Comparison of ENCODE assay signal across 25 cellular contexts in genomic region chr19:54047626-54048025, GRCh38. TPM values are rescaled to one million over a fixed set of nuclear protein-coding genes. Genes with fewer than 3 reads are reported as not detected.
DNase-seq lines count a peak whose midpoint lies in the region; ATAC-seq, FAIRE-seq and TF ChIP-seq lines count a peak whose summit lies in the region.
"Had no signal": no experiment of that assay in that cellular context is flagged by ENCODE, and none has a peak within 500 bp of the region (broad histone marks: within the 10 kb centered on the region; RNA-seq: fewer than 3 reads in every experiment).

No MANE protein-coding gene starts in this region.

- H3K4me2 ChIP-seq in H1 (ENCODE audit: insufficient read depth in 1 of 2, low read depth in 2 of 2, low read length in 2 of 2): no peak overlapping the region

- H2BK20ac ChIP-seq in H1 (ENCODE audit: low read length): no peak overlapping the region

- no peak for TF ChIP-seq RAD21 in H1 (IDR thresholded peaks at IDR 0.05 in 1 of 2, conservative IDR thresholded peaks at IDR 0.05 in 1 of 2; ENCODE audit: low read depth in 2 of 2, low read length in 2 of 2)

- H3K9me3 ChIP-seq in H1 (ENCODE audit: insufficient read depth in 2 of 2, low read depth in 1 of 2, low read length in 1 of 2) (no peaks in the 10 kb centered on the region), upper lobe of right lung (no peaks in the 10 kb centered on the region)
- H3K9me3 ChIP-seq: BE2C, HAP-1, Peyer's patch had no signal

- POLR2A ChIA-PET in H1 (lab: Charles Lee; ENCODE audit: partially characterized antibody): interaction anchor here (0.6 to 0.7 kb wide), 2 partner anchors 9 to 54 kb away, joined by 3 read pairs; no protein-coding TSS in a partner anchor

- H2BK15ac ChIP-seq in H1 (ENCODE audit: low read length): no peak overlapping the region

- H2AFZ ChIP-seq in H1 (ENCODE audit: low read length): no peak overlapping the region

- H3K4me1 ChIP-seq in H1 (replicated peaks in 1 of 4; ENCODE audit: control insufficient read depth in 3 of 4, insufficient read depth in 4 of 4, low read length in 3 of 4): no peaks in the 10 kb centered on the region
- no peaks in the 10 kb centered on the region for H3K4me1 ChIP-seq in upper lobe of right lung
- H3K4me1 ChIP-seq: BE2C, HAP-1, Peyer's patch had no signal

- no peak overlapping the region for H3K14ac ChIP-seq in H1 (ENCODE audit: insufficient read length)

- no peak overlapping the region for H2AK5ac ChIP-seq in H1 (ENCODE audit: low read depth, low read length)

- WGBS in H1 (ENCODE audit: extremely low coverage in 1 of 2, insufficient coverage in 1 of 2, insufficient read length in 1 of 2, insufficient replicate concordance in 2 of 2, low coverage in 1 of 2, low lambda C conversion rate in 2 of 2, missing lambda C conversion rate in 1 of 2), 2 experiments: 93% methylated on average over 4 of the region's 4 CpGs; no CpG with 5 or more reads in 1 of the 2 experiments

- no peak overlapping the region for H3K18ac ChIP-seq in H1 (ENCODE audit: extremely low read depth, low read length)

- no peak for TF ChIP-seq POLR2A in H1 (IDR thresholded peaks at IDR 0.05; ENCODE audit: control extremely low read depth in 1 of 2, low read depth in 2 of 2, low read length in 2 of 2)

- no peak for TF ChIP-seq EP300 in H1 (IDR thresholded peaks at IDR 0.05; ENCODE audit: borderline replicate concordance in 1 of 2, low read depth in 2 of 2, low read length in 2 of 2)

- H4K5ac ChIP-seq in H1 (ENCODE audit: insufficient read length, low read depth, low read length): no peak overlapping the region

- no peak overlapping the region for H4K8ac ChIP-seq in H1 (ENCODE audit: extremely low read depth, insufficient read depth, low read length)

- no peak overlapping the region for H3K56ac ChIP-seq in H1 (replicated peaks; ENCODE audit: insufficient read length, low read depth, low read length)

- FAIRE-seq in H1 (lab: Jason Lieb, UNC): no peak
- FAIRE-seq: GM12892 had no signal

- intact Hi-C loops in upper lobe of right lung (cut with DNase I): no loop called here

- no peak overlapping the region for H3K9ac ChIP-seq in H1 (replicated peaks in 1 of 4; ENCODE audit: extremely low read depth in 1 of 4, low read depth in 3 of 4, low read length in 3 of 4)

- no peak overlapping the region for H4K91ac ChIP-seq in H1 (replicated peaks; ENCODE audit: insufficient read length, low read length)

- DNase-seq in SIG-M5 treated with dmso at 0.1 percent for 504 hours (lab: John Stamatoyannopoulos, UW; ENCODE audit: unreplicated experiment) (peak; percentile 63), SIG-M5 (lab: John Stamatoyannopoulos, UW) (no peak), NOMO-1 (lab: John Stamatoyannopoulos, UW; ENCODE audit: unreplicated experiment in 2 of 2) (peak; percentile 79 to 96), H1 (ENCODE audit: low read depth in 1 of 2, low spot score in 2 of 2) (no peak), upper lobe of right lung (no peak), middle frontal gyrus (ENCODE audit: extremely low spot score, low spot score) (no peak)
- DNase-seq: BE2C; Calu3; CD4-positive, alpha-beta memory T cell; NCI-H1105 treated with DMSO at 0.1 percent for 48 hours; NCI-H1694 treated with DMSO at 0.1 percent for 48 hours; NCI-H2107; NCI-H524; Peyer's patch; T-cell had no signal

- H3K79me2 ChIP-seq in H1 (ENCODE audit: control insufficient read depth in 1 of 2, insufficient read depth in 2 of 2, low read length in 2 of 2): no peaks in the 10 kb centered on the region

- no peak for TF ChIP-seq CTCF in H1 (IDR thresholded peaks at IDR 0.05; ENCODE audit: control extremely low read depth in 1 of 3, insufficient read depth in 1 of 3, low read depth in 1 of 3, low read length in 3 of 3)
- no peak for TF ChIP-seq CTCF in upper lobe of right lung (IDR thresholded peaks at IDR 0.05)

- H3K23me2 ChIP-seq in H1 (ENCODE audit: low read depth, low read length): peaks cover 2% of the 10 kb centered on the region; the same call in 1 of the 2 replicates

- ATAC-seq in upper lobe of right lung (peak; percentile 79), GM21515 (IDR thresholded peaks at IDR 0.05; ENCODE audit: unreplicated experiment) (no peak), GM19463 (IDR thresholded peaks at IDR 0.05; ENCODE audit: unreplicated experiment) (no peak)
- ATAC-seq: Right ventricle myocardium inferior, T-cell had no signal

- H3K27me3 ChIP-seq in H1 (replicated peaks in 1 of 4; ENCODE audit: control insufficient read depth in 3 of 4, extremely low read depth in 1 of 4, insufficient read depth in 3 of 4, low read length in 3 of 4): no peaks in the 10 kb centered on the region
- peaks cover 20% of the 10 kb centered on the region for H3K27me3 ChIP-seq in upper lobe of right lung
- H3K27me3 ChIP-seq: BE2C, Peyer's patch had no signal

- no peak overlapping the region for H3K4ac ChIP-seq in H1 (replicated peaks; ENCODE audit: insufficient read length, low read depth, low read length)

- H3K4me3 ChIP-seq in H1 (ENCODE audit: extremely low read depth in 1 of 4, insufficient read depth in 2 of 4, low read depth in 3 of 4, low read length in 4 of 4): no peak overlapping the region
- H3K4me3 ChIP-seq in upper lobe of right lung: no peak overlapping the region
- H3K4me3 ChIP-seq: HAP-1, Peyer's patch, SK-N-MC had no signal

- H3K23ac ChIP-seq in H1 (ENCODE audit: insufficient read length): no peak overlapping the region

- no peaks in the 10 kb centered on the region for H4K20me1 ChIP-seq in H1 (replicated peaks in 1 of 2; ENCODE audit: control insufficient read depth in 1 of 2, insufficient read depth in 2 of 2, low read length in 2 of 2)

- H3K27ac ChIP-seq in H1 (ENCODE audit: low read depth, low read length) (no peak overlapping the region), upper lobe of right lung (no peak overlapping the region)
- H3K27ac ChIP-seq: 22Rv1, HL-60, Peyer's patch, SK-N-MC had no signal

- CTCF ChIA-PET in H1 (lab: Charles Lee; ENCODE audit: partially characterized antibody): interaction anchor here (0.6 kb wide), 1 partner anchor 49 kb away, joined by 4 read pairs; no protein-coding TSS in a partner anchor

- H2BK12ac ChIP-seq in H1 (ENCODE audit: low read depth, low read length): no peak overlapping the region

- no peak overlapping the region for H2BK5ac ChIP-seq in H1 (ENCODE audit: low read depth, low read length)

- H2BK120ac ChIP-seq in H1 (replicated peaks; ENCODE audit: low read depth, low read length): peak overlapping the region; percentile 54

- H3K79me1 ChIP-seq in H1 (ENCODE audit: low read depth, low read length): no peaks in the 10 kb centered on the region

- no peaks in the 10 kb centered on the region for H3K36me3 ChIP-seq in H1 (ENCODE audit: control insufficient read depth in 2 of 4, insufficient read depth in 4 of 4, low read length in 3 of 4)
- H3K36me3 ChIP-seq in upper lobe of right lung: no peaks in the 10 kb centered on the region
- H3K36me3 ChIP-seq: BE2C, HAP-1, Peyer's patch had no signal

RNA-seq across cellular contexts. Expression of gene VSTM1, which starts 16.1 kb away (rescaled TPM):
- 0.65 TPM in 1 of 2 replicates, not detected in the other for total RNA-seq in H1 (2021; fragmentation: NEBNext Ultra II Directional; extraction: Animal tissue kit (Norgen Biotek cat#: 25700))
- polyA plus RNA-seq in H1 (2011; rRNA removed): 0.12 and 0.17 TPM in 2 replicates
- polyA plus RNA-seq in H1 (2011; cell fraction: cytosol; rRNA removed): 0.36 TPM
- polyA plus RNA-seq in H1 (2011; cell fraction: nucleus; rRNA removed): 0.34 TPM
- polyA plus RNA-seq in H1 (2012, experiment 1 of 2): 0.36 to 0.58 TPM in 2 of 4 replicates, not detected in the others
- polyA plus RNA-seq in H1 (2012, experiment 2 of 2): not detected
- polyA plus RNA-seq in H1 (2013, experiment 1 of 2): 2.7 TPM
- 3.8 TPM for polyA plus RNA-seq in H1 (2013, experiment 2 of 2)
- polyA minus RNA-seq in H1 (2011; rRNA and poly(A)+ RNA removed): not detected in 2 replicates
- not detected for polyA minus RNA-seq in H1 (2011; cell fraction: cytosol; rRNA and poly(A)+ RNA removed)
- polyA minus RNA-seq in H1 (2011; cell fraction: nucleus; rRNA and poly(A)+ RNA removed): not detected
- total RNA-seq in upper lobe of right lung: 1.1 TPM
- total RNA-seq: Calu3; CD4-positive, alpha-beta memory T cell; M059J; Peyer's patch; Right ventricle myocardium inferior; T-cell had no signal
- polyA plus RNA-seq: CD4-positive, alpha-beta memory T cell had no signal

RNA-seq across cellular contexts. Expression of gene TARM1, which starts 33.5 kb away (rescaled TPM):
- total RNA-seq in H1 (2021; fragmentation: NEBNext Ultra II Directional; extraction: Animal tissue kit (Norgen Biotek cat#: 25700)): not detected in 2 replicates
- polyA plus RNA-seq in H1 (2011; rRNA removed): not detected in 2 replicates
- not detected for polyA plus RNA-seq in H1 (2011; cell fraction: cytosol; rRNA removed)
- not detected for polyA plus RNA-seq in H1 (2011; cell fraction: nucleus; rRNA removed)
- polyA plus RNA-seq in H1 (2012, experiment 1 of 2): not detected in 4 replicates
- polyA plus RNA-seq in H1 (2012, experiment 2 of 2): not detected
- not detected for polyA plus RNA-seq in H1 (2013, experiment 1 of 2)
- polyA plus RNA-seq in H1 (2013, experiment 2 of 2): not detected
- not detected in 2 replicates for polyA minus RNA-seq in H1 (2011; rRNA and poly(A)+ RNA removed)
- polyA minus RNA-seq in H1 (2011; cell fraction: cytosol; rRNA and poly(A)+ RNA removed): not detected
- not detected for polyA minus RNA-seq in H1 (2011; cell fraction: nucleus; rRNA and poly(A)+ RNA removed)
- not detected for total RNA-seq in upper lobe of right lung
- total RNA-seq: Calu3; CD4-positive, alpha-beta memory T cell; HT1080; M059J; Peyer's patch; Right ventricle myocardium inferior; T-cell had no signal
- polyA plus RNA-seq: CD4-positive, alpha-beta memory T cell had no signal

RNA-seq across cellular contexts. Expression of gene OSCAR, which starts 53.0 kb away (rescaled TPM):
- total RNA-seq in H1 (2021; fragmentation: NEBNext Ultra II Directional; extraction: Animal tissue kit (Norgen Biotek cat#: 25700)): 0.90 and 1.1 TPM in 2 replicates
- 1.1 and 2.2 TPM in 2 replicates for polyA plus RNA-seq in H1 (2011; rRNA removed)
- 1.5 TPM for polyA plus RNA-seq in H1 (2011; cell fraction: cytosol; rRNA removed)
- polyA plus RNA-seq in H1 (2011; cell fraction: nucleus; rRNA removed): 2.1 TPM
- 1.9 to 2.3 TPM (median 2.2 TPM) in 4 replicates for polyA plus RNA-seq in H1 (2012, experiment 1 of 2)
- 0.59 TPM for polyA plus RNA-seq in H1 (2012, experiment 2 of 2)
- polyA plus RNA-seq in H1 (2013, experiment 1 of 2): 2.7 TPM
- polyA plus RNA-seq in H1 (2013, experiment 2 of 2): 2.5 TPM
- polyA minus RNA-seq in H1 (2011; rRNA and poly(A)+ RNA removed): 0.46 and 0.60 TPM in 2 replicates
- 1.6 TPM for polyA minus RNA-seq in H1 (2011; cell fraction: cytosol; rRNA and poly(A)+ RNA removed)
- 1.2 TPM for polyA minus RNA-seq in H1 (2011; cell fraction: nucleus; rRNA and poly(A)+ RNA removed)
- 59.5 TPM for total RNA-seq in upper lobe of right lung
- total RNA-seq: M059J had no signal

RNA-seq across cellular contexts. Expression of gene NDUFA3, which starts 55.0 kb away (rescaled TPM):
- 175 and 177 TPM in 2 replicates for total RNA-seq in H1 (2021; fragmentation: NEBNext Ultra II Directional; extraction: Animal tissue kit (Norgen Biotek cat#: 25700))
- 208 and 294 TPM in 2 replicates for polyA plus RNA-seq in H1 (2011; rRNA removed)
- 162 TPM for polyA plus RNA-seq in H1 (2011; cell fraction: cytosol; rRNA removed)
- 152 TPM for polyA plus RNA-seq in H1 (2011; cell fraction: nucleus; rRNA removed)
- 315 to 383 TPM (median 326 TPM) in 4 replicates for polyA plus RNA-seq in H1 (2012, experiment 1 of 2)
- polyA plus RNA-seq in H1 (2012, experiment 2 of 2): 395 TPM
- 842 TPM for polyA plus RNA-seq in H1 (2013, experiment 1 of 2)
- 873 TPM for polyA plus RNA-seq in H1 (2013, experiment 2 of 2)
- polyA minus RNA-seq in H1 (2011; rRNA and poly(A)+ RNA removed): 56.9 and 81.7 TPM in 2 replicates
- polyA minus RNA-seq in H1 (2011; cell fraction: cytosol; rRNA and poly(A)+ RNA removed): 256 TPM
- 60.9 TPM for polyA minus RNA-seq in H1 (2011; cell fraction: nucleus; rRNA and poly(A)+ RNA removed)
- 115 TPM for total RNA-seq in upper lobe of right lung

RNA-seq across cellular contexts. Expression of gene CACNG6, which starts 56.2 kb away (rescaled TPM):
- 1.2 and 1.4 TPM in 2 replicates for total RNA-seq in H1 (2021; fragmentation: NEBNext Ultra II Directional; extraction: Animal tissue kit (Norgen Biotek cat#: 25700))
- 1.6 and 2.9 TPM in 2 replicates for polyA plus RNA-seq in H1 (2011; rRNA removed)
- 1.8 TPM for polyA plus RNA-seq in H1 (2011; cell fraction: cytosol; rRNA removed)
- polyA plus RNA-seq in H1 (2011; cell fraction: nucleus; rRNA removed): 4.3 TPM
- polyA plus RNA-seq in H1 (2012, experiment 1 of 2): 1.1 to 1.9 TPM (median 1.5 TPM) in 4 replicates
- polyA plus RNA-seq in H1 (2012, experiment 2 of 2): 0.81 TPM
- polyA plus RNA-seq in H1 (2013, experiment 1 of 2): 2.3 TPM
- 2.1 TPM for polyA plus RNA-seq in H1 (2013, experiment 2 of 2)
- polyA minus RNA-seq in H1 (2011; rRNA and poly(A)+ RNA removed): 0.22 and 0.25 TPM in 2 replicates
- polyA minus RNA-seq in H1 (2011; cell fraction: cytosol; rRNA and poly(A)+ RNA removed): not detected
- 0.80 TPM for polyA minus RNA-seq in H1 (2011; cell fraction: nucleus; rRNA and poly(A)+ RNA removed)
- total RNA-seq in upper lobe of right lung: not detected
- total RNA-seq: CD4-positive, alpha-beta memory T cell; HT1080; Peyer's patch; Right ventricle myocardium inferior; T-cell had no signal
- polyA plus RNA-seq: CD4-positive, alpha-beta memory T cell had no signal

Comparison
In these comparisons a context has a peak if more than half of its experiments do, and no peak if none do; other contexts are left out.
1. DNase-seq: peak in SIG-M5 treated with dmso at 0.1 percent for 504 hours (single experiment) and NOMO-1 (2 of 2); none in SIG-M5 (single experiment), H1 (0 of 2), upper lobe of right lung (single experiment) and middle frontal gyrus (single experiment).
2. RNA of gene OSCAR, which starts 53.0 kb away (total RNA-seq): 59.5 TPM in upper lobe of right lung (single experiment); 0.90 to 1.1 TPM in H1; every median in the first group is over 10 times any median in the second.